ENCODE assay signal across 26 cellular contexts in genomic region chr5:10723519-10723918, GRCh38.
"Had no signal": no experiment of that assay in that cellular context is flagged by ENCODE, and none has a peak within 500 bp of the region (broad histone marks: within the 10 kb centered on the region; RNA-seq: fewer than 3 reads in every experiment).

No MANE protein-coding gene starts in this region.

- H3K27me3 Mint-ChIP-seq: activated B cell treated with CpG ODN at 0.5 μM for 24 hours; activated CD8-positive, alpha-beta memory T cell treated with anti-CD3 and anti-CD28 coated beads, Interleukin-2, amount 10 ng/mL, durations not matched to agents 7 days and 5 days; natural killer cell treated with Interleukin-12 subunit alpha and Interleukin-12 subunit beta and Interleukin-15 and Interleukin-18, amount 100 ng/mL, for 72 hours; progenitor cell of endocrine pancreas had no signal

- DNase-seq: activated B cell treated with CpG ODN at 0.5 μM for 24 hours; activated CD4-positive, alpha-beta T cell treated with anti-CD3 and anti-CD28 coated beads, Interleukin-2, amount 50 U/mL, for 1 hour; activated CD8-positive, alpha-beta memory T cell treated with anti-CD3 and anti-CD28 coated beads, Interleukin-2, amount 10 ng/mL, durations not matched to agents 7 days and 5 days; activated CD8-positive, alpha-beta T cell treated with anti-CD3 and anti-CD28 coated beads, Interleukin-2, amount 10 ng/mL, durations not matched to agents 7 days and 5 days; activated naive CD4-positive, alpha-beta T cell; activated T-cell treated with anti-CD3 and anti-CD28 coated beads, Interleukin-2, amount 50 U/mL, for 48 hours; brain microvascular endothelial cell; caudate nucleus; cortex of kidney; foreskin melanocyte; kidney glomerular epithelial cell; lower lobe of right lung; mucosa of descending colon; stimulated activated CD4-positive, alpha-beta T cell treated with anti-CD3 and anti-CD28 coated beads, Interleukin-12 subunit alpha, Interleukin-12 subunit beta, amount 100 ng/mL, for 4 hours; stimulated activated CD4-positive, alpha-beta T cell treated with anti-CD3 and anti-CD28 coated beads, Interleukin-4, amount 100 ng/mL, for 1 hour; stimulated activated naive CD8-positive, alpha-beta T cell treated with anti-CD3 and anti-CD28 coated beads, Interleukin-15, Interleukin-2, amounts not matched to agents 100 U/mL and 50 U/mL, for 24 hours; T-helper 1 cell; upper lobe of right lung had no signal

- H3K27me3 ChIP-seq: brain microvascular endothelial cell, upper lobe of right lung had no signal

- H3K9me3 Mint-ChIP-seq: activated B cell treated with CpG ODN at 0.5 μM for 24 hours; activated naive CD4-positive, alpha-beta T cell treated with anti-CD3 and anti-CD28 coated beads, Interleukin-2, amount 50 U/mL, for 72 hours; activated T-helper 2 cell treated with anti-CD3 and anti-CD28 coated beads, Interferon-gamma antibody, Interleukin-2, Interleukin-4, amounts not matched to agents 10 μg/mL and 5 μg/mL and 100 μg/mL, durations not matched to agents 14 hours and 24 hours and 36 hours; natural killer cell treated with Interleukin-12 subunit alpha and Interleukin-12 subunit beta and Interleukin-15 and Interleukin-18, amount 100 ng/mL, for 72 hours; T-helper 2 cell treated with Interferon-gamma antibody and Interleukin-4, amounts not matched to agents 5 μg/mL and 100 μg/mL, for 36 hours had no signal

- H3K36me3 Mint-ChIP-seq: natural killer cell treated with Interleukin-12 subunit alpha and Interleukin-12 subunit beta and Interleukin-15 and Interleukin-18, amount 100 ng/mL, for 72 hours had no signal

- H3K27ac ChIP-seq: lower lobe of right lung, upper lobe of right lung had no signal

- H3K4me3 ChIP-seq: lower lobe of right lung, mucosa of descending colon, skin epidermis, upper lobe of right lung had no signal

- ATAC-seq: activated CD8-positive, alpha-beta memory T cell treated with anti-CD3 and anti-CD28 coated beads, Interleukin-2, amount 10 ng/mL, durations not matched to agents 7 days and 5 days; activated CD8-positive, alpha-beta T cell treated with anti-CD3 and anti-CD28 coated beads, Interleukin-2, amount 10 ng/mL, durations not matched to agents 7 days and 5 days; activated naive CD4-positive, alpha-beta T cell treated with anti-CD3 and anti-CD28 coated beads, Interleukin-2, amount 50 U/mL, for 72 hours; left lobe of liver; lower lobe of right lung; mucosa of descending colon; natural killer cell treated with Interleukin-12 subunit alpha and Interleukin-12 subunit beta and Interleukin-15 and Interleukin-18, amount 100 ng/mL, for 72 hours; sciatic nerve; stimulated activated naive CD8-positive, alpha-beta T cell treated with anti-CD3 and anti-CD28 coated beads, Interleukin-15, Interleukin-2, amounts not matched to agents 100 U/mL and 50 U/mL, for 24 hours; upper lobe of right lung had no signal

- H3K4me3 Mint-ChIP-seq: activated B cell treated with CpG ODN at 0.5 μM for 24 hours; activated CD8-positive, alpha-beta memory T cell treated with anti-CD3 and anti-CD28 coated beads, Interleukin-2, amount 10 ng/mL, durations not matched to agents 7 days and 5 days; activated CD8-positive, alpha-beta T cell treated with anti-CD3 and anti-CD28 coated beads, Interleukin-2, amount 10 ng/mL, durations not matched to agents 7 days and 5 days; natural killer cell treated with Interleukin-12 subunit alpha and Interleukin-12 subunit beta and Interleukin-15 and Interleukin-18, amount 100 ng/mL, for 72 hours; T-helper 2 cell treated with Interferon-gamma antibody and Interleukin-4, amounts not matched to agents 5 μg/mL and 100 μg/mL, for 36 hours had no signal

- H3K9me3 ChIP-seq: lower lobe of right lung, mucosa of descending colon, upper lobe of right lung had no signal

- H3K27ac Mint-ChIP-seq: activated B cell treated with CpG ODN at 0.5 μM for 24 hours; activated CD8-positive, alpha-beta memory T cell treated with anti-CD3 and anti-CD28 coated beads, Interleukin-2, amount 10 ng/mL, durations not matched to agents 7 days and 5 days; activated CD8-positive, alpha-beta T cell treated with anti-CD3 and anti-CD28 coated beads, Interleukin-2, amount 10 ng/mL, durations not matched to agents 7 days and 5 days; activated naive CD4-positive, alpha-beta T cell treated with anti-CD3 and anti-CD28 coated beads, Interleukin-2, amount 50 U/mL, for 72 hours; activated T-helper 2 cell treated with anti-CD3 and anti-CD28 coated beads, Interferon-gamma antibody, Interleukin-2, Interleukin-4, amounts not matched to agents 10 μg/mL and 5 μg/mL and 100 μg/mL, durations not matched to agents 14 hours and 24 hours and 36 hours; progenitor cell of endocrine pancreas; T-helper 2 cell treated with Interferon-gamma antibody and Interleukin-4, amounts not matched to agents 5 μg/mL and 100 μg/mL, for 36 hours had no signal
